15 cellular contexts compared by ENCODE assay signal in the genomic region with DNA sequence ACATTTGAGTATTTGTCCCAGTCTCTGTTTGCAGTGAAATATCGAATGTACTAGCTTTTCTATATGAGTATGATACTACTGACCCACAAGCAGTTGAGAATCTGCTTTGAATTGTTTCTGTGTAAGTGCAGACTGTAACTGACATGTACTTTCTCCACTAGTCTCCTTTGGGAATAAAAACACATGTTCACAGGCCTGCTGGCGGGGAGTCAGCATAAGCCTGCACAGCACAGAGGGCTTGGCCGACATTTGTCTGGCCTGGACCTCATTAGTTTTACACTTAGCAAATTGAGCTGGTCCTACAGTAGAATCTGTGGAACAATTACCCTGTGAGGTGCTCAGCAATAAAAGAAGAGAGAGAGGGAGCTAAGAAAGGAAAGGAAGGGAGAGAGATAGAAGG.
DNase-seq lines count a peak whose midpoint lies in the region; TF ChIP-seq lines count a peak whose summit lies in the region.
"Had no signal": no experiment of that assay in that cellular context is flagged by ENCODE, and none has a peak within 500 bp of the region (broad histone marks: within the 10 kb centered on the region; RNA-seq: fewer than 3 reads in every experiment).

No MANE protein-coding gene starts in this region.

- H3K27ac Mint-ChIP-seq in type B pancreatic cell (no peak overlapping the region), endothelial cell (ENCODE audit: unreplicated experiment) (no peak overlapping the region)
- H3K27ac Mint-ChIP-seq: CD8-positive, alpha-beta memory T cell; HFFc6 had no signal

- H3K4me3 ChIP-seq in cardiac fibroblast (replicated peaks in 1 of 2; ENCODE audit: low read depth in 2 of 2, low read length in 2 of 2) (no peak overlapping the region), mesenchymal stem cell (ENCODE audit: insufficient read depth in 1 of 2, low read depth in 1 of 2, low read length in 2 of 2) (no peak overlapping the region)
- H3K4me3 ChIP-seq: gastrocnemius medialis, suprapubic skin had no signal

- H3K9ac ChIP-seq in mesenchymal stem cell (ENCODE audit: low read length) = peak overlapping the region; percentile 23

- H3K14ac ChIP-seq in mesenchymal stem cell (ENCODE audit: low read length in 2 of 2) = no peak overlapping the region

- no peak overlapping the region for H3K27ac ChIP-seq in mesenchymal stem cell (ENCODE audit: low read length, poor library complexity, severe bottlenecking)
- H3K27ac ChIP-seq: gastrocnemius medialis, suprapubic skin had no signal

- DNase-seq in NCI-H524 (lab: John Stamatoyannopoulos, UW) (peak; percentile 20 to 45), NCI-H524 treated with DMSO at 0.1 percent for 48 hours (lab: John Stamatoyannopoulos, UW) (no peak), cardiac fibroblast (ENCODE audit: low read depth in 2 of 2) (peak; percentile 21 to 62), mesenchymal stem cell (no peak), type B pancreatic cell (ENCODE audit: extremely low spot score, unreplicated experiment) (no peak), NCI-H187 treated with DMSO at 0.1 percent for 48 hours (lab: John Stamatoyannopoulos, UW) (no peak), endothelial cell (ENCODE audit: low spot score) (no peak)
- no peak for DNase-seq in activated CD4-positive, alpha-beta T cell treated with anti-CD3 and anti-CD28 coated beads for 1 hour
- DNase-seq: activated gamma-delta T cell treated with Interleukin-2 at 50 U/mL for 16 hours; CD8-positive, alpha-beta memory T cell; effector memory CD4-positive, alpha-beta T cell; gastrocnemius medialis; HFFc6; MV-4-11 had no signal

- H3K4me3 Mint-ChIP-seq in type B pancreatic cell = peak overlapping the region; percentile 18
- no peak overlapping the region for H3K4me3 Mint-ChIP-seq in endothelial cell (ENCODE audit: unreplicated experiment)
- H3K4me3 Mint-ChIP-seq: CD8-positive, alpha-beta memory T cell; HFFc6 had no signal

- H3K79me1 ChIP-seq in mesenchymal stem cell (replicated peaks; ENCODE audit: low read length, poor library complexity, severe bottlenecking) = peaks cover 5% of the 10 kb centered on the region

- no peak overlapping the region for H3K18ac ChIP-seq in mesenchymal stem cell (ENCODE audit: low read depth in 1 of 2, low read length in 2 of 2)

- no peak for TF ChIP-seq CTCF in cardiac fibroblast (IDR thresholded peaks at IDR 0.05; ENCODE audit: low read depth, low read length)
- TF ChIP-seq CTCF in type B pancreatic cell (conservative IDR thresholded peaks at IDR 0.05) = no peak
- no peak for TF ChIP-seq CTCF in endothelial cell (IDR thresholded peaks at IDR 0.05; ENCODE audit: unreplicated experiment)

- no peak overlapping the region for H2BK12ac ChIP-seq in mesenchymal stem cell (ENCODE audit: low read length in 2 of 2)

- H3K27me3 ChIP-seq in mesenchymal stem cell (ENCODE audit: control insufficient read depth in 1 of 2, insufficient read depth in 1 of 2, low read length in 2 of 2) = no peaks in the 10 kb centered on the region
- H3K27me3 ChIP-seq: gastrocnemius medialis, suprapubic skin had no signal

- H3K27me3 Mint-ChIP-seq in type B pancreatic cell (no peaks in the 10 kb centered on the region), endothelial cell (ENCODE audit: unreplicated experiment) (no peaks in the 10 kb centered on the region)
- H3K27me3 Mint-ChIP-seq: CD8-positive, alpha-beta memory T cell had no signal

- H2BK15ac ChIP-seq in mesenchymal stem cell (ENCODE audit: low read depth, poor library complexity, severe bottlenecking) = no peak overlapping the region

- no peaks in the 10 kb centered on the region for H3K9me3 ChIP-seq in mesenchymal stem cell (ENCODE audit: control insufficient read depth, low read length)
- H3K9me3 ChIP-seq: gastrocnemius medialis, suprapubic skin had no signal

- H4K8ac ChIP-seq in mesenchymal stem cell (ENCODE audit: low read length) = no peak overlapping the region

- no peak overlapping the region for H3K4ac ChIP-seq in mesenchymal stem cell (ENCODE audit: low read depth in 1 of 2, low read length in 2 of 2)

- no peak overlapping the region for H4K91ac ChIP-seq in mesenchymal stem cell (ENCODE audit: low read length)

- no peak overlapping the region for H2AFZ ChIP-seq in mesenchymal stem cell (ENCODE audit: low read depth, low read length)

- H3K36me3 Mint-ChIP-seq in type B pancreatic cell (peaks cover 19% of the 10 kb centered on the region), endothelial cell (ENCODE audit: low read depth, unreplicated experiment) (no peaks in the 10 kb centered on the region)
- H3K36me3 Mint-ChIP-seq: CD8-positive, alpha-beta memory T cell had no signal

- peaks cover 13 to 26% of the 10 kb centered on the region in 2 experiments for H3K36me3 ChIP-seq in mesenchymal stem cell (ENCODE audit: control insufficient read depth in 1 of 2, insufficient read depth in 2 of 2, low read depth in 1 of 2, low read length in 2 of 2)
- H3K36me3 ChIP-seq: gastrocnemius medialis had no signal

- 82% methylated on average over 2 of the region's 3 CpGs for WGBS in mesenchymal stem cell

- H3K4me2 ChIP-seq in mesenchymal stem cell (ENCODE audit: low read length, poor library complexity, severe bottlenecking) = no peak overlapping the region

- H3K9me3 Mint-ChIP-seq in type B pancreatic cell (no peaks in the 10 kb centered on the region), endothelial cell (ENCODE audit: unreplicated experiment) (no peaks in the 10 kb centered on the region)

- no peak overlapping the region for H2AK5ac ChIP-seq in mesenchymal stem cell (ENCODE audit: low read length, severe bottlenecking)

- H2BK5ac ChIP-seq in mesenchymal stem cell (ENCODE audit: low read depth, low read length, poor library complexity, severe bottlenecking) = no peak overlapping the region

- no peak overlapping the region for H2BK120ac ChIP-seq in mesenchymal stem cell (ENCODE audit: low read depth, low read length)

- no peak overlapping the region for H3K23ac ChIP-seq in mesenchymal stem cell (ENCODE audit: low read length in 2 of 2)

- H3K4me1 Mint-ChIP-seq in type B pancreatic cell (ENCODE audit: unreplicated experiment) (peaks cover 29% of the 10 kb centered on the region), endothelial cell (ENCODE audit: unreplicated experiment) (peaks cover 11% of the 10 kb centered on the region)
- H3K4me1 Mint-ChIP-seq: CD8-positive, alpha-beta memory T cell had no signal

- H3K4me1 ChIP-seq in mesenchymal stem cell (ENCODE audit: control insufficient read depth, insufficient read depth, low read depth, low read length) = peaks cover 2% of the 10 kb centered on the region

Comparison
In these comparisons a context has a peak if more than half of its experiments do, and no peak if none do; other contexts are left out.
1. DNase-seq: peak in NCI-H524 (2 of 2) and cardiac fibroblast (2 of 2); none in NCI-H524 treated with DMSO at 0.1 percent for 48 hours (single experiment), mesenchymal stem cell (single experiment), type B pancreatic cell (single experiment), activated CD4-positive, alpha-beta T cell treated with anti-CD3 and anti-CD28 coated beads for 1 hour (single experiment), NCI-H187 treated with DMSO at 0.1 percent for 48 hours (single experiment) and endothelial cell (single experiment).